5 cellular contexts compared by ENCODE assay signal in the genomic region with DNA sequence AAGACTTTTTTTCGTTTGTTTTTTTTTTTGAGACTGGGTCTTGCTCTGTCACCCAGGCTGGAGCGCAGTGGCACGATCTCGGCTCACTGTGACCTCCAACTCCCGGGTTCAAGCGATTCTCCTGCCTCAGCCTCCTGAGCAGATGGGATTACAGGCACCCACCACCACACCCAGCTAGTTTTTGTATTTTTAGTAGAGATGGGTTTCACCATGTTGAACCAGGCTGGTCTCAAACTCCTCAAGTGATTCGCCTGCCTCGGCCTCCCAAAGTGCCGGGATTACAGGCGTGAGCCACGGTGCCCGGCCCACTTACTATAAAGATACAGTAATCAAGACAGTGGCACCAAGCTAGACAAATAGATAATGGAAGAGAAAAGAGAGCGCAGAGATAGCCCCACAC.
DNase-seq lines count a peak whose midpoint lies in the region; ATAC-seq, FAIRE-seq and TF ChIP-seq lines count a peak whose summit lies in the region.
"Not testable (repeated sequence)": the region's sequence is repeated elsewhere in the genome, so short reads cannot be mapped to it uniquely, and the experiment has no call there.

No MANE protein-coding gene starts in this region.

- peak; percentile 26 for DNase-seq in chondrocyte (ENCODE audit: low spot score)
- DNase-seq in Right ventricle myocardium inferior (ENCODE audit: missing footprints): peak; percentile 34
- peak; percentile 18 for DNase-seq in Right ventricle myocardium superior
- DNase-seq in kidney: peak; percentile 29
- peak; percentile 44 for DNase-seq in posterior vena cava (ENCODE audit: low spot score)

- not testable (repeated sequence) for ATAC-seq in Right ventricle myocardium inferior; Right ventricle myocardium superior (ENCODE audit: poor library complexity)

- not testable (repeated sequence) for H3K27ac ChIP-seq in kidney (ENCODE audit: low read depth in 2 of 2, low read length in 2 of 2)

- not testable (repeated sequence) for H3K4me3 ChIP-seq in kidney (ENCODE audit: low read length in 2 of 2)

- not testable (repeated sequence) for H3K36me3 Mint-ChIP-seq in chondrocyte (ENCODE audit: low read depth)

- not testable (repeated sequence) for H3K9me3 ChIP-seq in kidney (ENCODE audit: control insufficient read depth in 1 of 2, low read length in 2 of 2)

- not testable (repeated sequence) for H3K36me3 ChIP-seq in kidney (ENCODE audit: control insufficient read depth in 1 of 2, insufficient read depth in 2 of 2, low read length in 2 of 2)

- H3K4me1 ChIP-seq in kidney (ENCODE audit: control insufficient read depth in 1 of 2, insufficient read depth in 1 of 2, low read depth in 1 of 2, low read length in 2 of 2): not testable (repeated sequence)

- H3K9me3 Mint-ChIP-seq in chondrocyte (ENCODE audit: low read depth): not testable (repeated sequence)

- not testable (repeated sequence) for H3K9ac ChIP-seq in kidney (ENCODE audit: low read length in 2 of 2)

- not testable (repeated sequence) for FAIRE-seq in kidney (lab: Jason Lieb, UNC)

- H3K27me3 Mint-ChIP-seq in chondrocyte (ENCODE audit: low read depth): peaks cover 19% of the 10 kb centered on the region

- not testable (repeated sequence) for TF ChIP-seq CTCF in chondrocyte (IDR thresholded peaks at IDR 0.05); kidney (IDR thresholded peaks at IDR 0.05; ENCODE audit: borderline replicate concordance, extremely low read depth, insufficient read depth)

- intact Hi-C loops in Right ventricle myocardium inferior (cut with DNase I); Right ventricle myocardium superior (cut with DNase I); kidney (cut with DNase I); posterior vena cava (cut with DNase I): not testable (repeated sequence)

- not testable (repeated sequence) for H3K4me3 Mint-ChIP-seq in chondrocyte (ENCODE audit: unreplicated experiment)

- H3K4me1 Mint-ChIP-seq in chondrocyte (ENCODE audit: low read depth): not testable (repeated sequence)

- H3K27ac Mint-ChIP-seq in chondrocyte (ENCODE audit: unreplicated experiment): not testable (repeated sequence)
